8 cellular contexts compared by ENCODE assay signal in genomic region chr12:47904647-47905312, GRCh38. TPM values are rescaled to one million over a fixed set of nuclear protein-coding genes. Genes with fewer than 3 reads are reported as not detected.
DNase-seq lines count a peak whose midpoint lies in the region; ATAC-seq, FAIRE-seq and TF ChIP-seq lines count a peak whose summit lies in the region.

Gene VDR, minus strand, starts transcription at chr12:47904994. Its CDS starts 25,881 bp downstream, at chr12:47879113.

- H2BK120ac ChIP-seq in H1 (replicated peaks; ENCODE audit: low read depth, low read length) = peak within 1 kb of the TSS; percentile 95
- no peak within 1 kb of the TSS for H2BK120ac ChIP-seq in mesendoderm (ENCODE audit: low read depth, low read length)

- H3K4me1 ChIP-seq in BE2C (no peaks in the 10 kb centered on the region), H1 (replicated peaks in 1 of 4; ENCODE audit: control insufficient read depth in 3 of 4, insufficient read depth in 4 of 4, low read length in 3 of 4) (peaks cover 0 to 9% (median 5%) of the 10 kb centered on the region in 4 experiments; a peak in 4 of 7 replicates), mesendoderm (ENCODE audit: control insufficient read depth, low read depth, low read length) (no peaks in the 10 kb centered on the region)

- H3K14ac ChIP-seq in H1 (ENCODE audit: insufficient read length) = no peak within 1 kb of the TSS

- peak within 1 kb of the TSS; percentile 66 for H4K8ac ChIP-seq in H1 (ENCODE audit: extremely low read depth, insufficient read depth, low read length)
- H4K8ac ChIP-seq in mesendoderm (ENCODE audit: low read depth, low read length) = no peak within 1 kb of the TSS

- no peak for FAIRE-seq in H1 (lab: Jason Lieb, UNC)

- H3K79me2 ChIP-seq in H1 (ENCODE audit: control insufficient read depth in 1 of 2, insufficient read depth in 2 of 2, low read length in 2 of 2) (no peaks in the 10 kb centered on the region), mesendoderm (ENCODE audit: control insufficient read depth, insufficient read depth, low read length) (no peaks in the 10 kb centered on the region)

- CTCF ChIA-PET in activated CD8-positive, alpha-beta T cell treated with anti-CD3 and anti-CD28 coated beads, Interleukin-2, amount 10 ng/mL, durations not matched to agents 7 days and 5 days (lab: Charles Lee) = interaction anchor here (0.8 to 2.8 kb wide), 29 partner anchors 7 to 261 kb away, joined by 3 to 25 read pairs (median 5); partner anchors contain the start of genes ASB8, SLC48A1 and TMEM106C
- CTCF ChIA-PET in H1 (lab: Charles Lee; ENCODE audit: partially characterized antibody) = interaction anchor here (0.6 to 3.6 kb wide), 46 partner anchors 9 to 297 kb away, joined by 3 to 31 read pairs (median 4); partner anchors contain the start of gene TMEM106C

- no peaks in the 10 kb centered on the region for H4K20me1 ChIP-seq in H1 (replicated peaks in 1 of 2; ENCODE audit: control insufficient read depth in 1 of 2, insufficient read depth in 2 of 2, low read length in 2 of 2)

- peak within 1 kb of the TSS; percentile 94 for H3K27ac ChIP-seq in H1 (ENCODE audit: low read depth, low read length)
- no peak within 1 kb of the TSS for H3K27ac ChIP-seq in mesendoderm (ENCODE audit: low read depth, low read length)

- H2BK5ac ChIP-seq in H1 (ENCODE audit: low read depth, low read length) (peak within 1 kb of the TSS; percentile 96; the same call in 1 of the 2 replicates), mesendoderm (ENCODE audit: low read length) (no peak within 1 kb of the TSS)

- WGBS in H1 (ENCODE audit: extremely low coverage in 1 of 2, insufficient coverage in 1 of 2, insufficient read length in 1 of 2, insufficient replicate concordance in 2 of 2, low coverage in 1 of 2, low lambda C conversion rate in 2 of 2, missing lambda C conversion rate in 1 of 2), 2 experiments = 1% methylated on average over 30 of the region's 48 CpGs; no CpG with 5 or more reads in 1 of the 2 experiments
- WGBS in mesendoderm (ENCODE audit: extremely low coverage, insufficient coverage, low lambda C conversion rate) = no CpG with 5 or more reads among the region's 48 CpGs

- peak within 1 kb of the TSS; percentile 99; the same call in 1 of the 2 replicates for H2BK15ac ChIP-seq in H1 (ENCODE audit: low read length)
- H2BK15ac ChIP-seq in mesendoderm (replicated peaks; ENCODE audit: low read depth) = no peak within 1 kb of the TSS

- H2BK12ac ChIP-seq in H1 (ENCODE audit: low read depth, low read length) = peak within 1 kb of the TSS; percentile 100

- H2BK20ac ChIP-seq in H1 (ENCODE audit: low read length) = peak within 1 kb of the TSS; percentile 98; the same call in 1 of the 2 replicates

- peak; percentile 69 to 71; a peak in 2 of 3 replicates for TF ChIP-seq POLR2A in H1 (IDR thresholded peaks at IDR 0.05; ENCODE audit: control extremely low read depth in 1 of 2, low read depth in 2 of 2, low read length in 2 of 2)

- H3K56ac ChIP-seq in H1 (replicated peaks; ENCODE audit: insufficient read length, low read depth, low read length) = no peak within 1 kb of the TSS
- H3K56ac ChIP-seq in mesendoderm (ENCODE audit: low read length) = peak within 1 kb of the TSS; percentile 88

- H3K9me3 ChIP-seq in BE2C = no peaks in the 10 kb centered on the region; the same call in 1 of the 2 replicates
- no peaks in the 10 kb centered on the region for H3K9me3 ChIP-seq in H1 (ENCODE audit: insufficient read depth in 2 of 2, low read depth in 1 of 2, low read length in 1 of 2)

- peak within 1 kb of the TSS; percentile 69 for H3K27ac Mint-ChIP-seq in activated CD8-positive, alpha-beta T cell treated with anti-CD3 and anti-CD28 coated beads, Interleukin-2, amount 10 ng/mL, durations not matched to agents 7 days and 5 days

- peaks cover 4% of the 10 kb centered on the region for H3K36me3 Mint-ChIP-seq in activated CD8-positive, alpha-beta T cell treated with anti-CD3 and anti-CD28 coated beads, Interleukin-2, amount 10 ng/mL, durations not matched to agents 7 days and 5 days (ENCODE audit: low read depth)

- H3K27me3 ChIP-seq in BE2C (peaks cover 64% of the 10 kb centered on the region), H1 (replicated peaks in 1 of 4; ENCODE audit: control insufficient read depth in 3 of 4, extremely low read depth in 1 of 4, insufficient read depth in 3 of 4, low read length in 3 of 4) (peaks cover 8 to 61% (median 42%) of the 10 kb centered on the region in 4 experiments), mesendoderm (ENCODE audit: insufficient read depth, low read length, poor library complexity) (peaks cover 15% of the 10 kb centered on the region)

- TF ChIP-seq CTCF in BE2C (IDR thresholded peaks at IDR 0.05; ENCODE audit: low read depth, low read length) (peak; percentile 38), H1 (IDR thresholded peaks at IDR 0.05; ENCODE audit: control extremely low read depth in 1 of 3, insufficient read depth in 1 of 3, low read depth in 1 of 3, low read length in 3 of 3) (peak; percentile 13 to 56 (median 42); a peak in 3 of 4 replicates)

- H3K23me2 ChIP-seq in H1 (ENCODE audit: low read depth, low read length) = peaks cover 11% of the 10 kb centered on the region

- H3K4me2 ChIP-seq in H1 (ENCODE audit: insufficient read depth in 1 of 2, low read depth in 2 of 2, low read length in 2 of 2) (peak within 1 kb of the TSS; percentile 85 to 100), mesendoderm (ENCODE audit: low read length) (peak within 1 kb of the TSS; percentile 100)

- peak within 1 kb of the TSS; percentile 98 for H4K91ac ChIP-seq in H1 (replicated peaks; ENCODE audit: insufficient read length, low read length)

- POLR2A ChIA-PET in activated CD8-positive, alpha-beta T cell treated with anti-CD3 and anti-CD28 coated beads, Interleukin-2, amount 10 ng/mL, durations not matched to agents 7 days and 5 days (lab: Charles Lee) = interaction anchor here (0.7 to 1.9 kb wide), 10 partner anchors 9 to 176 kb away, joined by 3 to 10 read pairs (median 3); no protein-coding TSS in a partner anchor
- POLR2A ChIA-PET in H1 (lab: Charles Lee; ENCODE audit: partially characterized antibody) = interaction anchor here (0.6 to 1.7 kb wide), 23 partner anchors 8 to 215 kb away, joined by 3 to 9 read pairs (median 4); partner anchors contain the start of genes PFKM and SENP1

- peak within 1 kb of the TSS; percentile 81 for H3K4me3 Mint-ChIP-seq in activated CD8-positive, alpha-beta T cell treated with anti-CD3 and anti-CD28 coated beads, Interleukin-2, amount 10 ng/mL, durations not matched to agents 7 days and 5 days

- H3K23ac ChIP-seq in H1 (ENCODE audit: insufficient read length) (no peak within 1 kb of the TSS), mesendoderm (ENCODE audit: low read length) (no peak within 1 kb of the TSS)

- H3K4me1 Mint-ChIP-seq in activated CD8-positive, alpha-beta T cell treated with anti-CD3 and anti-CD28 coated beads, Interleukin-2, amount 10 ng/mL, durations not matched to agents 7 days and 5 days (ENCODE audit: low read depth) = peaks cover 52% of the 10 kb centered on the region

- DNase-seq in BE2C (peak; percentile 74), NCI-H82 treated with DMSO at 0.1 percent for 48 hours (lab: John Stamatoyannopoulos, UW; ENCODE audit: unreplicated experiment) (peak; percentile 39), H1 (ENCODE audit: low read depth in 1 of 2, low spot score in 2 of 2) (peak; percentile 54 to 87), mesendoderm (peak; percentile 93)
- DNase-seq in activated CD8-positive, alpha-beta T cell treated with anti-CD3 and anti-CD28 coated beads, Interleukin-2, amount 10 ng/mL, durations not matched to agents 7 days and 5 days = peak; percentile 75
- peak; percentile 30 to 31 for DNase-seq in stimulated activated CD8-positive, alpha-beta memory T cell treated with anti-CD3 and anti-CD28 coated beads, Interleukin-15, amount 100 ng/mL, for 4 hours (ENCODE audit: low read depth in 2 of 2)

- H3K4me3 ChIP-seq in BE2C (ENCODE audit: low read depth, low read length) = peak within 1 kb of the TSS; percentile 51
- H3K4me3 ChIP-seq in H1 (ENCODE audit: extremely low read depth in 1 of 4, insufficient read depth in 2 of 4, low read depth in 3 of 4, low read length in 4 of 4) = peak within 1 kb of the TSS; percentile 58 to 71 (median 68)
- peak within 1 kb of the TSS; percentile 63 for H3K4me3 ChIP-seq in mesendoderm (ENCODE audit: low read length)

- H3K79me1 ChIP-seq in H1 (ENCODE audit: low read depth, low read length) = no peaks in the 10 kb centered on the region
- H3K79me1 ChIP-seq in mesendoderm (ENCODE audit: low read length) = no peaks in the 10 kb centered on the region

- peak within 1 kb of the TSS; percentile 90 for H4K5ac ChIP-seq in H1 (ENCODE audit: insufficient read length, low read depth, low read length)
- H4K5ac ChIP-seq in mesendoderm (ENCODE audit: low read length) = no peak within 1 kb of the TSS

- H3K4ac ChIP-seq in H1 (replicated peaks; ENCODE audit: insufficient read length, low read depth, low read length) (peak within 1 kb of the TSS; percentile 65), mesendoderm (ENCODE audit: low read depth, low read length) (no peak within 1 kb of the TSS)

- peak within 1 kb of the TSS; percentile 100 for H2AFZ ChIP-seq in H1 (ENCODE audit: low read length)

- peaks cover 30% of the 10 kb centered on the region for H3K27me3 Mint-ChIP-seq in activated CD8-positive, alpha-beta T cell treated with anti-CD3 and anti-CD28 coated beads, Interleukin-2, amount 10 ng/mL, durations not matched to agents 7 days and 5 days (ENCODE audit: low read depth)

- TF ChIP-seq RAD21 in H1 (IDR thresholded peaks at IDR 0.05 in 1 of 2, conservative IDR thresholded peaks at IDR 0.05 in 1 of 2; ENCODE audit: low read depth in 2 of 2, low read length in 2 of 2) = no peak; a peak in 1 of 4 replicates

- H3K18ac ChIP-seq in H1 (ENCODE audit: extremely low read depth, low read length) = peak within 1 kb of the TSS; percentile 98
- H3K18ac ChIP-seq in mesendoderm (ENCODE audit: low read length) = no peak within 1 kb of the TSS

- H3K9ac ChIP-seq in H1 (replicated peaks in 1 of 4; ENCODE audit: extremely low read depth in 1 of 4, low read depth in 3 of 4, low read length in 3 of 4) = peak within 1 kb of the TSS in 3 of 4 experiments; percentile 84 to 91 (median 84); a peak in 6 of 7 replicates
- peak within 1 kb of the TSS; percentile 74 for H3K9ac ChIP-seq in mesendoderm (ENCODE audit: low read length)

- H2AK5ac ChIP-seq in H1 (ENCODE audit: low read depth, low read length) (no peak within 1 kb of the TSS), mesendoderm (ENCODE audit: low read length) (no peak within 1 kb of the TSS)

- H3K9me3 Mint-ChIP-seq in activated CD8-positive, alpha-beta T cell treated with anti-CD3 and anti-CD28 coated beads, Interleukin-2, amount 10 ng/mL, durations not matched to agents 7 days and 5 days (ENCODE audit: insufficient read depth) = no peaks in the 10 kb centered on the region

- TF ChIP-seq EP300 in H1 (IDR thresholded peaks at IDR 0.05; ENCODE audit: borderline replicate concordance in 1 of 2, low read depth in 2 of 2, low read length in 2 of 2) = peak in 1 of 2 experiments; percentile 96; a peak in 1 of 3 replicates

- H3K36me3 ChIP-seq in BE2C (no peaks in the 10 kb centered on the region), H1 (ENCODE audit: control insufficient read depth in 2 of 4, insufficient read depth in 4 of 4, low read length in 3 of 4) (no peaks in the 10 kb centered on the region), mesendoderm (ENCODE audit: control insufficient read depth, insufficient read depth, low read length) (no peaks in the 10 kb centered on the region)

- ATAC-seq in GM19328 (IDR thresholded peaks at IDR 0.05; ENCODE audit: unreplicated experiment) = peak; percentile 48
- peak; percentile 68 for ATAC-seq in HG03521 (IDR thresholded peaks at IDR 0.05; ENCODE audit: unreplicated experiment)
- peak; percentile 77 for ATAC-seq in activated CD8-positive, alpha-beta T cell treated with anti-CD3 and anti-CD28 coated beads, Interleukin-2, amount 10 ng/mL, durations not matched to agents 7 days and 5 days

RNA-seq across cellular contexts. Expression of gene VDR, which starts in this region (rescaled TPM):
- polyA plus RNA-seq in BE2C (2012; ENCODE audit: insufficient read depth, insufficient read length, low read depth) = 0.09 TPM
- total RNA-seq in activated CD8-positive, alpha-beta T cell treated with anti-CD3 and anti-CD28 coated beads, Interleukin-2, amount 10 ng/mL, durations not matched to agents 7 days and 5 days = 10 to 100 TPM; 13.2 to 14.5 TPM
- total RNA-seq in H1 (2021; fragmentation: NEBNext Ultra II Directional; extraction: Animal tissue kit (Norgen Biotek cat#: 25700)) = 0.34 and 0.65 TPM in 2 replicates
- polyA plus RNA-seq in H1 (2011; rRNA removed) = 0.44 and 0.58 TPM in 2 replicates
- polyA plus RNA-seq in H1 (2011; cell fraction: cytosol; rRNA removed) = 0.23 TPM
- 0.33 TPM for polyA plus RNA-seq in H1 (2011; cell fraction: nucleus; rRNA removed)
- polyA plus RNA-seq in H1 (2012, experiment 1 of 2) = 0.14 to 0.27 TPM (median 0.23 TPM) in 4 replicates
- 0.08 TPM for polyA plus RNA-seq in H1 (2012, experiment 2 of 2)
- polyA plus RNA-seq in H1 (2013, experiment 1 of 2) = 0.28 TPM
- 0.24 TPM for polyA plus RNA-seq in H1 (2013, experiment 2 of 2)
- polyA minus RNA-seq in H1 (2011; rRNA and poly(A)+ RNA removed) = 0.66 and 0.83 TPM in 2 replicates
- 0.44 TPM for polyA minus RNA-seq in H1 (2011; cell fraction: cytosol; rRNA and poly(A)+ RNA removed)
- 0.60 TPM for polyA minus RNA-seq in H1 (2011; cell fraction: nucleus; rRNA and poly(A)+ RNA removed)
- polyA plus RNA-seq in mesendoderm (2013, experiment 1 of 2) = 0.31 TPM
- 0.25 TPM for polyA plus RNA-seq in mesendoderm (2013, experiment 2 of 2)

Comparison
In these comparisons a context has a peak if more than half of its experiments do, and no peak if none do; other contexts are left out.
1. Peak in DNase-seq, H3K4me3 ChIP-seq, H3K27ac ChIP-seq, H3K9ac ChIP-seq and H3K4me2 ChIP-seq in H1; RNA of the gene not detected or under 1 TPM.
2. DNase-seq: peak in every context shown above with its lines; median percentile 93 in mesendoderm; 75 in activated CD8-positive, alpha-beta T cell treated with anti-CD3 and anti-CD28 coated beads, Interleukin-2, amount 10 ng/mL, durations not matched to agents 7 days and 5 days; 74 in BE2C; 70 in H1; 39 in NCI-H82 treated with DMSO at 0.1 percent for 48 hours; 30 in stimulated activated CD8-positive, alpha-beta memory T cell treated with anti-CD3 and anti-CD28 coated beads, Interleukin-15, amount 100 ng/mL, for 4 hours.